Comparison of ENCODE assay signal across 1 cellular context in the genomic region with DNA sequence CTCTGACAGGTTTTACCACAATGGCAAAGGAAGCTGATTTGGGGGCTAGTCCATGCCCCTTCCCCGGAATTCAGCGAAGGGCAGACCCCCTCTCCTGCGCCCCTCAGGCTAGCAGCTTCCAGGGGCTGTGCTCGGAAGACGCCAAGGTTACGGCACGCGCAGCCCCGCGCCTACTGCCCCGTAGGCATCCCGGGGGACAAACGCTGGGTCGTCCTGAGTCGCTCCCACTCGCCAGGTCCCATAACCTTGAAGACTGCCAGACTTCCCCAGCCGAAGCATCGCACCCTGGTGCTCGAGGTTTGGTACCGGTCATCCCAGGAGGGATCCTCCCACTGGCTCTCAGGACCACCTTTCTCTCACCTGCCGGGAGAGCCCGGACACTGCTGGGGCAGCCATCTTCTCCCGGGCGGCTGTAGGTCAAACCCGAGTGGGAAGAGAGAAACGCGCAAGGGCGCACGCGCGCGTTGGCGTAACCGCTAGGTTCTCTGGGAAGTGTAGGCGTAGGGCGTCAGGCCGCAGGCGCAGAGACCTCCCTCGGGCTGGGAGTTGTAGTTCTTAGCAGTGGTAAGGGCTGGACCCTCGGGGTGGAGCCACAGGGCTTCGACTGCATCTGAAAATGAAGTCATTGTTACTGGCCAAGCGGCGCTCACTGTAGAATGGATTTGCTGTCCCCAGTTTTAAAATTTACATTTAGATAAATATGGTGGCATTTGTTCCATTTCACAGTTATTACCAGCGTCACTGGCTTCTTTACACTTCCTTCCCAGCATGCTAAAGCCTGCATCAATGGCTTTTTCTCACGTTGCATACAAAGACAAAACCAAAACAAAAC.
TF ChIP-seq lines count a peak whose summit lies in the region.

A gene with protein sequence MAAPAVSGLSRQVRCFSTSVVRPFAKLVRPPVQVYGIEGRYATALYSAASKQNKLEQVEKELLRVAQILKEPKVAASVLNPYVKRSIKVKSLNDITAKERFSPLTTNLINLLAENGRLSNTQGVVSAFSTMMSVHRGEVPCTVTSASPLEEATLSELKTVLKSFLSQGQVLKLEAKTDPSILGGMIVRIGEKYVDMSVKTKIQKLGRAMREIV (minus strand): TSS at position 437 of the 832 bp plus-strand sequence. CDS start 41 bp downstream, at position 396.

TF ChIP-seq in HepG2, 621 proteins besides CTCF, POLR2A, EP300 and RAD21 (continued from another document and continues in another):
- TF ChIP-seq, protein P1, sequence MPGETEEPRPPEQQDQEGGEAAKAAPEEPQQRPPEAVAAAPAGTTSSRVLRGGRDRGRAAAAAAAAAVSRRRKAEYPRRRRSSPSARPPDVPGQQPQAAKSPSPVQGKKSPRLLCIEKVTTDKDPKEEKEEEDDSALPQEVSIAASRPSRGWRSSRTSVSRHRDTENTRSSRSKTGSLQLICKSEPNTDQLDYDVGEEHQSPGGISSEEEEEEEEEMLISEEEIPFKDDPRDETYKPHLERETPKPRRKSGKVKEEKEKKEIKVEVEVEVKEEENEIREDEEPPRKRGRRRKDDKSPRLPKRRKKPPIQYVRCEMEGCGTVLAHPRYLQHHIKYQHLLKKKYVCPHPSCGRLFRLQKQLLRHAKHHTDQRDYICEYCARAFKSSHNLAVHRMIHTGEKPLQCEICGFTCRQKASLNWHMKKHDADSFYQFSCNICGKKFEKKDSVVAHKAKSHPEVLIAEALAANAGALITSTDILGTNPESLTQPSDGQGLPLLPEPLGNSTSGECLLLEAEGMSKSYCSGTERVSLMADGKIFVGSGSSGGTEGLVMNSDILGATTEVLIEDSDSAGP (CRISPR knock-in tag; IDR thresholded peaks at IDR 0.05; ENCODE audit: borderline replicate concordance): peak; percentile 81; the same call in 1 of the 2 replicates
- TF ChIP-seq TEAD2 (CRISPR knock-in tag; IDR thresholded peaks at IDR 0.05) (no peak), MAFF (IDR thresholded peaks at IDR 0.05; ENCODE audit: low read depth, low read length) (no peak), ZIK1 (CRISPR knock-in tag; IDR thresholded peaks at IDR 0.05; ENCODE audit: borderline replicate concordance, low read depth) (no peak; the same call in 1 of the 2 replicates), RBFOX2 (IDR thresholded peaks at IDR 0.05; ENCODE audit: low read depth, low read length) (peak; percentile 84), PHF8 (CRISPR knock-in tag; IDR thresholded peaks at IDR 0.05) (peak; percentile 96), ZNF225 (CRISPR knock-in tag; IDR thresholded peaks at IDR 0.05) (peak; percentile 92; the same call in 1 of the 2 replicates), SP1 (IDR thresholded peaks at IDR 0.05) (no peak), SP1 (CRISPR knock-in tag; IDR thresholded peaks at IDR 0.05) (peak; percentile 65), XRCC5 (optimal IDR thresholded peaks at IDR 0.05; ENCODE audit: low read length) (peak; percentile 66), MED8 (CRISPR knock-in tag; IDR thresholded peaks at IDR 0.05; ENCODE audit: insufficient replicate concordance) (no peak), BRCA1 (CRISPR knock-in tag; IDR thresholded peaks at IDR 0.05) (no peak), GATA4 (IDR thresholded peaks at IDR 0.05; ENCODE audit: borderline replicate concordance, low read depth) (no peak; the same call in 1 of the 2 replicates), ZNF354B (CRISPR knock-in tag; IDR thresholded peaks at IDR 0.05) (no peak), ZNF816 (CRISPR knock-in tag; IDR thresholded peaks at IDR 0.05; ENCODE audit: borderline replicate concordance) (no peak), MIER2 (CRISPR knock-in tag; IDR thresholded peaks at IDR 0.05) (no peak), HOXA3 (CRISPR knock-in tag; IDR thresholded peaks at IDR 0.05) (peak; percentile 72), ZNF720 (CRISPR knock-in tag; IDR thresholded peaks at IDR 0.05) (no peak), ZC3H4 (CRISPR knock-in tag; IDR thresholded peaks at IDR 0.05; ENCODE audit: borderline replicate concordance) (no peak), GABPB1 (CRISPR knock-in tag; IDR thresholded peaks at IDR 0.05) (peak; percentile 82), ISL2 (CRISPR knock-in tag; IDR thresholded peaks at IDR 0.05) (no peak), ZNF83 (CRISPR knock-in tag; IDR thresholded peaks at IDR 0.05; ENCODE audit: borderline replicate concordance) (peak; percentile 56; the same call in 1 of the 2 replicates), ZNF552 (CRISPR knock-in tag; IDR thresholded peaks at IDR 0.05; ENCODE audit: borderline replicate concordance) (0 out of 2 replicates have a peak, but pooled peaks have one; percentile 39), ETV6 (CRISPR knock-in tag; conservative IDR thresholded peaks at IDR 0.05) (peak; percentile 83), BHLHE40 (IDR thresholded peaks at IDR 0.05; ENCODE audit: low read length) (no peak; the same call in 1 of the 2 replicates), ZNF781 (CRISPR knock-in tag; IDR thresholded peaks at IDR 0.05; ENCODE audit: borderline replicate concordance, not compliant biosample characterization) (peak; percentile 23), ZNF274 (CRISPR knock-in tag; IDR thresholded peaks at IDR 0.05) (peak; percentile 77; the same call in 1 of the 2 replicates), ZFP1 (CRISPR knock-in tag; IDR thresholded peaks at IDR 0.05) (no peak), TAF15 (IDR thresholded peaks at IDR 0.05; ENCODE audit: low read depth, low read length, poor library complexity, severe bottlenecking) (no peak), ZC3H13 (CRISPR knock-in tag; IDR thresholded peaks at IDR 0.05) (no peak), ZNF510 (CRISPR knock-in tag; IDR thresholded peaks at IDR 0.05; ENCODE audit: low read depth) (no peak), CENPT (CRISPR knock-in tag; IDR thresholded peaks at IDR 0.05; ENCODE audit: low read depth) (no peak), ZNF724P (CRISPR knock-in tag; IDR thresholded peaks at IDR 0.05; ENCODE audit: borderline replicate concordance) (0 out of 2 replicates have a peak, but pooled peaks have one; percentile 18), NFRKB (IDR thresholded peaks at IDR 0.05) (no peak), ZNF792 (CRISPR knock-in tag; IDR thresholded peaks at IDR 0.05) (no peak), KMT2A (CRISPR knock-in tag; IDR thresholded peaks at IDR 0.05) (peak; percentile 91), MYC (CRISPR knock-in tag; IDR thresholded peaks at IDR 0.05; ENCODE audit: borderline replicate concordance) (peak; percentile 28; the same call in 1 of the 2 replicates), KAT7 (CRISPR knock-in tag; IDR thresholded peaks at IDR 0.05; ENCODE audit: borderline replicate concordance) (peak; percentile 76), RFX3 (CRISPR knock-in tag; IDR thresholded peaks at IDR 0.05) (0 out of 2 replicates have a peak, but pooled peaks have one; percentile 12), HDAC6 (IDR thresholded peaks at IDR 0.05; ENCODE audit: low read depth, low read length) (no peak), NAIF1 (CRISPR knock-in tag; IDR thresholded peaks at IDR 0.05; ENCODE audit: borderline replicate concordance) (peak; percentile 71)
- TF ChIP-seq, protein P2, sequence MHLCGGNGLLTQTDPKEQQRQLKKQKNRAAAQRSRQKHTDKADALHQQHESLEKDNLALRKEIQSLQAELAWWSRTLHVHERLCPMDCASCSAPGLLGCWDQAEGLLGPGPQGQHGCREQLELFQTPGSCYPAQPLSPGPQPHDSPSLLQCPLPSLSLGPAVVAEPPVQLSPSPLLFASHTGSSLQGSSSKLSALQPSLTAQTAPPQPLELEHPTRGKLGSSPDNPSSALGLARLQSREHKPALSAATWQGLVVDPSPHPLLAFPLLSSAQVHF (CRISPR knock-in tag; IDR thresholded peaks at IDR 0.05): 0 out of 2 replicates have a peak, but pooled peaks have one; percentile 48
- TF ChIP-seq, protein P3, sequence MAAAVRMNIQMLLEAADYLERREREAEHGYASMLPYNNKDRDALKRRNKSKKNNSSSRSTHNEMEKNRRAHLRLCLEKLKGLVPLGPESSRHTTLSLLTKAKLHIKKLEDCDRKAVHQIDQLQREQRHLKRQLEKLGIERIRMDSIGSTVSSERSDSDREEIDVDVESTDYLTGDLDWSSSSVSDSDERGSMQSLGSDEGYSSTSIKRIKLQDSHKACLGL (CRISPR knock-in tag; IDR thresholded peaks at IDR 0.05): no peak
- TF ChIP-seq, protein P4, sequence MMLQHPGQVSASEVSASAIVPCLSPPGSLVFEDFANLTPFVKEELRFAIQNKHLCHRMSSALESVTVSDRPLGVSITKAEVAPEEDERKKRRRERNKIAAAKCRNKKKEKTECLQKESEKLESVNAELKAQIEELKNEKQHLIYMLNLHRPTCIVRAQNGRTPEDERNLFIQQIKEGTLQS (CRISPR knock-in tag; IDR thresholded peaks at IDR 0.05): peak; percentile 13; the same call in 1 of the 2 replicates
- TF ChIP-seq, protein P5, sequence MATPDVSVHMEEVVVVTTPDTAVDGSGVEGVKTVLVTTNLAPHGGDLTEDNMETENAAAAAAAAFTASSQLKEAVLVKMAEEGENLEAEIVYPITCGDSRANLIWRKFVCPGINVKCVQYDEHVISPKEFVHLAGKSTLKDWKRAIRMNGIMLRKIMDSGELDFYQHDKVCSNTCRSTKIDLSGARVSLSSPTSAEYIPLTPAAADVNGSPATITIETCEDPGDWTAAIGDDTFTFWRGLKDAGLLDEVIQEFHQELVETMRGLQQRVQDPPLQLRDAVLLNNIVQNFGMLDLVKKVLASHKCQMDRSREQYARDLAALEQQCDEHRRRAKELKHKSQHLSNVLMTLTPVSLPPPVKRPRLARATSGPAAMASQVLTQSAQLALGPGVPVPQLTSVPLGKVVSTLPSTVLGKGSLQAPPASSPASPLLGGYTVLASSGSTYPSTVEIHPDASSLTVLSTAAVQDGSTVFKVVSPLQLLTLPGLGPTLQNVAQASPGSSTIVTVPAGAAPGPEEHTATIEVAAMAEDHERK (CRISPR knock-in tag; IDR thresholded peaks at IDR 0.05; ENCODE audit: low read depth): peak; percentile 97
- TF ChIP-seq, protein P6, sequence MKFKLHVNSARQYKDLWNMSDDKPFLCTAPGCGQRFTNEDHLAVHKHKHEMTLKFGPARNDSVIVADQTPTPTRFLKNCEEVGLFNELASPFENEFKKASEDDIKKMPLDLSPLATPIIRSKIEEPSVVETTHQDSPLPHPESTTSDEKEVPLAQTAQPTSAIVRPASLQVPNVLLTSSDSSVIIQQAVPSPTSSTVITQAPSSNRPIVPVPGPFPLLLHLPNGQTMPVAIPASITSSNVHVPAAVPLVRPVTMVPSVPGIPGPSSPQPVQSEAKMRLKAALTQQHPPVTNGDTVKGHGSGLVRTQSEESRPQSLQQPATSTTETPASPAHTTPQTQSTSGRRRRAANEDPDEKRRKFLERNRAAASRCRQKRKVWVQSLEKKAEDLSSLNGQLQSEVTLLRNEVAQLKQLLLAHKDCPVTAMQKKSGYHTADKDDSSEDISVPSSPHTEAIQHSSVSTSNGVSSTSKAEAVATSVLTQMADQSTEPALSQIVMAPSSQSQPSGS (CRISPR knock-in tag; IDR thresholded peaks at IDR 0.05): peak; percentile 77; the same call in 1 of the 2 replicates
- TF ChIP-seq, protein P7, sequence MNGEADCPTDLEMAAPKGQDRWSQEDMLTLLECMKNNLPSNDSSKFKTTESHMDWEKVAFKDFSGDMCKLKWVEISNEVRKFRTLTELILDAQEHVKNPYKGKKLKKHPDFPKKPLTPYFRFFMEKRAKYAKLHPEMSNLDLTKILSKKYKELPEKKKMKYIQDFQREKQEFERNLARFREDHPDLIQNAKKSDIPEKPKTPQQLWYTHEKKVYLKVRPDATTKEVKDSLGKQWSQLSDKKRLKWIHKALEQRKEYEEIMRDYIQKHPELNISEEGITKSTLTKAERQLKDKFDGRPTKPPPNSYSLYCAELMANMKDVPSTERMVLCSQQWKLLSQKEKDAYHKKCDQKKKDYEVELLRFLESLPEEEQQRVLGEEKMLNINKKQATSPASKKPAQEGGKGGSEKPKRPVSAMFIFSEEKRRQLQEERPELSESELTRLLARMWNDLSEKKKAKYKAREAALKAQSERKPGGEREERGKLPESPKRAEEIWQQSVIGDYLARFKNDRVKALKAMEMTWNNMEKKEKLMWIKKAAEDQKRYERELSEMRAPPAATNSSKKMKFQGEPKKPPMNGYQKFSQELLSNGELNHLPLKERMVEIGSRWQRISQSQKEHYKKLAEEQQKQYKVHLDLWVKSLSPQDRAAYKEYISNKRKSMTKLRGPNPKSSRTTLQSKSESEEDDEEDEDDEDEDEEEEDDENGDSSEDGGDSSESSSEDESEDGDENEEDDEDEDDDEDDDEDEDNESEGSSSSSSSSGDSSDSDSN (CRISPR knock-in tag; IDR thresholded peaks at IDR 0.05): peak; percentile 72; the same call in 1 of the 2 replicates
- TF ChIP-seq, protein P8, sequence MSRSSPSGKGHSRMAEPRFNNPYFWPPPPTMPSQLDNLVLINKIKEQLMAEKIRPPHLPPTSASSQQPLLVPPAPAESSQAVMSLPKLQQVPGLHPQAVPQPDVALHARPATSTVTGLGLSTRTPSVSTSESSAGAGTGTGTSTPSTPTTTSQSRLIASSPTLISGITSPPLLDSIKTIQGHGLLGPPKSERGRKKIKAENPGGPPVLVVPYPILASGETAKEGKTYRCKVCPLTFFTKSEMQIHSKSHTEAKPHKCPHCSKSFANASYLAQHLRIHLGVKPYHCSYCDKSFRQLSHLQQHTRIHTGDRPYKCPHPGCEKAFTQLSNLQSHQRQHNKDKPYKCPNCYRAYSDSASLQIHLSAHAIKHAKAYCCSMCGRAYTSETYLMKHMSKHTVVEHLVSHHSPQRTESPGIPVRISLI (CRISPR knock-in tag; IDR thresholded peaks at IDR 0.05; ENCODE audit: borderline replicate concordance): no peak
- TF ChIP-seq, protein P9, sequence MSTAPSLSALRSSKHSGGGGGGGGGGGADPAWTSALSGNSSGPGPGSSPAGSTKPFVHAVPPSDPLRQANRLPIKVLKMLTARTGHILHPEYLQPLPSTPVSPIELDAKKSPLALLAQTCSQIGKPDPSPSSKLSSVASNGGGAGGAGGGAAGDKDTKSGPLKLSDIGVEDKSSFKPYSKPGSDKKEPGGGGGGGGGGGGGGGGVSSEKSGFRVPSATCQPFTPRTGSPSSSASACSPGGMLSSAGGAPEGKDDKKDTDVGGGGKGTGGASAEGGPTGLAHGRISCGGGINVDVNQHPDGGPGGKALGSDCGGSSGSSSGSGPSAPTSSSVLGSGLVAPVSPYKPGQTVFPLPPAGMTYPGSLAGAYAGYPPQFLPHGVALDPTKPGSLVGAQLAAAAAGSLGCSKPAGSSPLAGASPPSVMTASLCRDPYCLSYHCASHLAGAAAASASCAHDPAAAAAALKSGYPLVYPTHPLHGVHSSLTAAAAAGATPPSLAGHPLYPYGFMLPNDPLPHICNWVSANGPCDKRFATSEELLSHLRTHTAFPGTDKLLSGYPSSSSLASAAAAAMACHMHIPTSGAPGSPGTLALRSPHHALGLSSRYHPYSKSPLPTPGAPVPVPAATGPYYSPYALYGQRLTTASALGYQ (CRISPR knock-in tag; IDR thresholded peaks at IDR 0.05): no peak
- TF ChIP-seq, protein P10, sequence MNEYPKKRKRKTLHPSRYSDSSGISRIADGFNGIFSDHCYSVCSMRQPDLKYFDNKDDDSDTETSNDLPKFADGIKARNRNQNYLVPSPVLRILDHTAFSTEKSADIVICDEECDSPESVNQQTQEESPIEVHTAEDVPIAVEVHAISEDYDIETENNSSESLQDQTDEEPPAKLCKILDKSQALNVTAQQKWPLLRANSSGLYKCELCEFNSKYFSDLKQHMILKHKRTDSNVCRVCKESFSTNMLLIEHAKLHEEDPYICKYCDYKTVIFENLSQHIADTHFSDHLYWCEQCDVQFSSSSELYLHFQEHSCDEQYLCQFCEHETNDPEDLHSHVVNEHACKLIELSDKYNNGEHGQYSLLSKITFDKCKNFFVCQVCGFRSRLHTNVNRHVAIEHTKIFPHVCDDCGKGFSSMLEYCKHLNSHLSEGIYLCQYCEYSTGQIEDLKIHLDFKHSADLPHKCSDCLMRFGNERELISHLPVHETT (CRISPR knock-in tag; conservative IDR thresholded peaks at IDR 0.05): peak; percentile 67; the same call in 1 of the 2 replicates
- TF ChIP-seq, protein P11, sequence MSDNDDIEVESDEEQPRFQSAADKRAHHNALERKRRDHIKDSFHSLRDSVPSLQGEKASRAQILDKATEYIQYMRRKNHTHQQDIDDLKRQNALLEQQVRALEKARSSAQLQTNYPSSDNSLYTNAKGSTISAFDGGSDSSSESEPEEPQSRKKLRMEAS (IDR thresholded peaks at IDR 0.05): peak; percentile 36; the same call in 1 of the 2 replicates
